Comparison of ENCODE assay signal across 26 cellular contexts in genomic region chr4:76706581-76706980, GRCh38.
DNase-seq lines count a peak whose midpoint lies in the region; ATAC-seq and TF ChIP-seq lines count a peak whose summit lies in the region.
"Had no signal": no experiment of that assay in that cellular context is flagged by ENCODE, and none has a peak within 500 bp of the region (broad histone marks: within the 10 kb centered on the region; RNA-seq: fewer than 3 reads in every experiment).

No MANE protein-coding gene starts in this region.

- no peak for TF ChIP-seq EP300 in stomach (IDR thresholded peaks at IDR 0.05)

- no peak overlapping the region for H3K4me3 ChIP-seq in stomach
- H3K4me3 ChIP-seq: adrenal gland; BLaER1 treated with 17β-estradiol and CSF1 and Interleukin-3, amounts not matched to agents 10 nM and 100 nM; heart left ventricle; SK-N-MC had no signal

- no peaks in the 10 kb centered on the region for H3K9me3 Mint-ChIP-seq in Calu3 (ENCODE audit: low read depth, unreplicated experiment)
- H3K9me3 Mint-ChIP-seq: activated naive CD4-positive, alpha-beta T cell treated with anti-CD3 and anti-CD28 coated beads for 36 hours had no signal

- H3K36me3 Mint-ChIP-seq in Calu3 (ENCODE audit: insufficient read depth, unreplicated experiment) = peaks cover 47% of the 10 kb centered on the region

- no peaks in the 10 kb centered on the region for H3K9me3 ChIP-seq in stomach
- H3K9me3 ChIP-seq: adrenal gland, heart left ventricle had no signal

- no peak for TF ChIP-seq POLR2A in stomach (IDR thresholded peaks at IDR 0.05)

- CTCF ChIA-PET in Calu3 (lab: Charles Lee) = no interaction called here

- peak overlapping the region; percentile 79 to 92 (median 85) for H3K27ac ChIP-seq in stomach
- H3K27ac ChIP-seq: adrenal gland; BLaER1 treated with 17β-estradiol and CSF1 and Interleukin-3, amounts not matched to agents 10 nM and 100 nM; foreskin keratinocyte; heart left ventricle; RWPE1; SK-N-MC had no signal

- TF ChIP-seq CTCF in Calu3 (IDR thresholded peaks at IDR 0.05; ENCODE audit: unreplicated experiment) = no peak
- TF ChIP-seq CTCF in stomach (IDR thresholded peaks at IDR 0.05) = no peak

- no TSS peak for BruUV-seq in Calu3 (replicated peaks; lab: Mats Ljungman, UMichigan)

- H3K4me1 Mint-ChIP-seq in Calu3 (ENCODE audit: low read depth, unreplicated experiment) = peaks cover 63% of the 10 kb centered on the region

- H3K4me1 ChIP-seq in stomach = peaks cover 51 to 82% (median 72%) of the 10 kb centered on the region in 4 donors

- ATAC-seq in left lobe of liver (peak; percentile 80), GM21526 (IDR thresholded peaks at IDR 0.05; ENCODE audit: low FRiP score, unreplicated experiment) (no peak), GM18907 (IDR thresholded peaks at IDR 0.05; ENCODE audit: unreplicated experiment) (no peak)
- ATAC-seq: activated CD4-positive, CD25-positive, alpha-beta regulatory T cell treated with anti-CD3 and anti-CD28 coated beads, Interleukin-2, amount 50 U/mL, for 24 hours; foreskin keratinocyte; heart left ventricle; left cardiac atrium; stimulated activated naive CD8-positive, alpha-beta T cell treated with anti-CD3 and anti-CD28 coated beads, Interleukin-15, Interleukin-2, amounts not matched to agents 100 U/mL and 50 U/mL, for 24 hours had no signal

- no peaks in the 10 kb centered on the region for H3K27me3 ChIP-seq in stomach
- H3K27me3 ChIP-seq: adrenal gland, foreskin keratinocyte, heart left ventricle had no signal

- no peaks in the 10 kb centered on the region for H3K27me3 Mint-ChIP-seq in Calu3 (ENCODE audit: unreplicated experiment)

- H3K36me3 ChIP-seq in stomach = peaks cover 0 to 12% (median 11%) of the 10 kb centered on the region in 4 donors
- H3K36me3 ChIP-seq: adrenal gland had no signal

- WGBS in stomach, 5 donors = 46 to 70% (median 61%) methylated on average over 6 of the region's 6 CpGs

- intact Hi-C loops in Calu3 (cut with micrococcal nuclease; ENCODE audit: unreplicated experiment) (no loop called here), stomach (cut with DNase I; ENCODE audit: low total_unique reads) (no loop called here)

- peak overlapping the region; percentile 95 for H3K27ac Mint-ChIP-seq in Calu3 (ENCODE audit: unreplicated experiment)
- H3K27ac Mint-ChIP-seq: activated naive CD4-positive, alpha-beta T cell treated with anti-CD3 and anti-CD28 coated beads for 36 hours had no signal

- no peak for DNase-seq in Calu3
- DNase-seq in amniotic epithelial cell (ENCODE audit: low read depth) = peak; percentile 84
- no peak for DNase-seq in left lobe of liver (ENCODE audit: low spot score)
- no peak for DNase-seq in stomach
- no peak for DNase-seq in AML-193 (lab: John Stamatoyannopoulos, UW)
- DNase-seq in NCI-H748 treated with DMSO at 0.1 percent for 48 hours (lab: John Stamatoyannopoulos, UW) = no peak
- DNase-seq: activated CD4-positive, alpha-beta T cell treated with anti-CD3 and anti-CD28 coated beads, Interleukin-2, amount 50 U/mL, for 48 hours; activated naive CD4-positive, alpha-beta T cell treated with anti-CD3 and anti-CD28 coated beads for 36 hours; adrenal gland; COR-L47; effector memory CD4-positive, alpha-beta T cell; erythroblast; foreskin keratinocyte; heart left ventricle; left cardiac atrium; NCI-H1105; NCI-H1930; NCI-H526 treated with DMSO at 0.1 percent for 48 hours; nucleus accumbens; stimulated activated naive CD8-positive, alpha-beta T cell treated with anti-CD3 and anti-CD28 coated beads, Interleukin-15, Interleukin-2, amounts not matched to agents 100 U/mL and 50 U/mL, for 24 hours had no signal

- H3K4me3 Mint-ChIP-seq in Calu3 (ENCODE audit: low read depth, unreplicated experiment) = peak overlapping the region; percentile 48
- H3K4me3 Mint-ChIP-seq: activated naive CD4-positive, alpha-beta T cell treated with anti-CD3 and anti-CD28 coated beads for 36 hours had no signal
